Comparison of ENCODE assay signal across 12 cellular contexts in the genomic region with DNA sequence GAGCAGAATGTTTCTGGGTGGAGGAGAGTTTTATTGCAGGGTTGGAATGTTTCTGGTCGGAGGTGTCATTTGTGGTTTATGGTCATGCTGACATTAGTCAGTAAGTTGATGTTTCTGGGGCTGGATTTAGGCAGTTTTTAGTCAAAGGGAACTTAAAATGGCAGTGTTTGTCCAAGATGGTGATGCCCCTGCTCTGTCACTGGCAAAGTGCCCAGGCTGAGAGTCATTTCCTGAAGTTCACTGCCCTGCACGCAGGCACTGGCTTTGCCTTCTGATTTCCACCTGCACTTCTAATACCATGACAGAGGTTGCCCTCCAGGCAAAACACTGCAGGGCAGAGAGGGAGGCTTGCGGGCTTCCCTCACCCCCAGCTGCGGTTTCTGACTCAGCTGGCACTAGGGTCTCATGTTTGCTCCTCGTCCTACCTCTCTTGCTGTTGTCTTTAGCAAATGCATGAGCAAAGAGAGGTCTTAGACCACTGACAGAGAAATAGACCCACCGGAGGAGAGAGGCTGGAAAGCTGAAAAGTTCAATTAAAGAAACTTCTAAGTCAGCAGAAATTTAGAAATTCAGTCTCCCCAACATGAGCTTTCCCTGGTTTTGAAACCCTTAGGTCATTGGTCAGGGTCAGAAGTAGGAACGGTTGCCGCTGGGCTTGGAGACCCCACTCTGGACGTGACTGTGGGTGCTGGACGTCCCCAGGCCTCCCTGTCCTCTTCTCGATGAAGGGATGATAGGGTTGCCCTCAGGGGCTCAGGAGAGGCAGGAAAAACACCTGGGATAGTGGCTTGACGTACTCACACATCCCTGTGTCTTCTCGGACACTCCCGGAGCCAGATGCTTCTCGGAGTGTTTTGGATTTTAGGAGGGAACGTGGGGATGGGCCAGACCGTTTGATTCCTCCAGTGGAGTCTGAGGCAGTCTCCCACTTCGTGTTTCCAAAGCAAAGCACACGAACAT. TPM values are rescaled to one million over a fixed set of nuclear protein-coding genes. Genes with fewer than 3 reads are reported as not detected.
DNase-seq lines count a peak whose midpoint lies in the region; ATAC-seq and TF ChIP-seq lines count a peak whose summit lies in the region.
"Had no signal": no experiment of that assay in that cellular context is flagged by ENCODE, and none has a peak within 500 bp of the region (broad histone marks: within the 10 kb centered on the region; RNA-seq: fewer than 3 reads in every experiment).

No MANE protein-coding gene starts in this region.

- H3K9me3 ChIP-seq in DND-41 (ENCODE audit: insufficient read depth, low read length, severe bottlenecking) = no peaks in the 10 kb centered on the region
- H3K9me3 ChIP-seq: HAP-1, pancreas had no signal

- H3K36me3 Mint-ChIP-seq in type B pancreatic cell = no peaks in the 10 kb centered on the region

- peaks cover 37% of the 10 kb centered on the region for H3K27me3 Mint-ChIP-seq in type B pancreatic cell

- TF ChIP-seq CTCF in DND-41 (IDR thresholded peaks at IDR 0.05; ENCODE audit: borderline replicate concordance, extremely low read depth, low read length, poor library complexity, severe bottlenecking) = no peak
- TF ChIP-seq CTCF in omental fat pad (IDR thresholded peaks at IDR 0.05) = no peak
- no peak for TF ChIP-seq CTCF in type B pancreatic cell (conservative IDR thresholded peaks at IDR 0.05)

- H4K20me1 ChIP-seq in DND-41 (ENCODE audit: insufficient read depth, low read length) = 0 out of 2 replicates have a peak, but pooled peaks cover 7% of the 10 kb centered on the region

- 0 out of 2 replicates have a peak, but pooled peaks cover 3% of the 10 kb centered on the region for H3K4me1 ChIP-seq in DND-41 (ENCODE audit: insufficient read depth, low read length)
- H3K4me1 ChIP-seq: HAP-1, pancreas had no signal

- no peak overlapping the region for H3K4me3 ChIP-seq in DND-41 (ENCODE audit: low read depth in 1 of 2, low read length in 2 of 2)
- H3K4me3 ChIP-seq: HAP-1, pancreas had no signal

- no peak overlapping the region for H3K4me2 ChIP-seq in DND-41 (ENCODE audit: insufficient read depth, low read length)
- H3K4me2 ChIP-seq: KMS-11 had no signal

- H3K27ac ChIP-seq in DND-41 (ENCODE audit: low read length) = no peak overlapping the region
- H3K27ac ChIP-seq: KMS-11, pancreas had no signal

- no peaks in the 10 kb centered on the region for H3K36me3 ChIP-seq in DND-41 (ENCODE audit: insufficient read depth, low read length)
- H3K36me3 ChIP-seq: HAP-1, pancreas had no signal

- H3K9ac ChIP-seq in DND-41 (ENCODE audit: low read depth, low read length) = no peak overlapping the region
- H3K9ac ChIP-seq: KMS-11 had no signal

- H2AFZ ChIP-seq in DND-41 (ENCODE audit: low read depth, low read length) = no peak overlapping the region

- no peaks in the 10 kb centered on the region for H3K79me2 ChIP-seq in DND-41 (ENCODE audit: insufficient read depth, low read length)

- H3K9me3 Mint-ChIP-seq in type B pancreatic cell = no peaks in the 10 kb centered on the region

- in situ Hi-C loops in KBM-7 (cut with MboI; ENCODE audit: low pct_unique_long_range_greater_than_20kb, low sequenced_read_pairs) = no loop called here

- no peaks in the 10 kb centered on the region for H3K4me1 Mint-ChIP-seq in type B pancreatic cell (ENCODE audit: unreplicated experiment)

- DNase-seq in DND-41 (peak; percentile 38), KBM-7 (peak; percentile 31), astrocyte of the hippocampus (ENCODE audit: low read depth, low spot score) (peak; percentile 64), omental fat pad (ENCODE audit: low spot score) (peak; percentile 22), NCI-H524 (lab: John Stamatoyannopoulos, UW) (no peak), type B pancreatic cell (ENCODE audit: extremely low spot score, unreplicated experiment) (no peak)
- DNase-seq: T-helper 9 cell had no signal

- H3K27ac Mint-ChIP-seq in type B pancreatic cell = no peak overlapping the region

- ATAC-seq in DND-41 (ENCODE audit: insufficient read depth, low read depth) (peak; percentile 58), omental fat pad (ENCODE audit: low FRiP score) (no peak), GM18907 (IDR thresholded peaks at IDR 0.05; ENCODE audit: unreplicated experiment) (no peak), HG03469 (IDR thresholded peaks at IDR 0.05; ENCODE audit: unreplicated experiment) (no peak)
- ATAC-seq: pancreas had no signal

- no peak overlapping the region for H3K4me3 Mint-ChIP-seq in type B pancreatic cell

- H3K27me3 ChIP-seq in DND-41 (ENCODE audit: insufficient read depth, low read length, poor library complexity) = peaks cover 13% of the 10 kb centered on the region
- H3K27me3 ChIP-seq: pancreas had no signal

RNA-seq across cellular contexts. Expression of a gene that starts 26.3 kb away (rescaled TPM):
- total RNA-seq in omental fat pad = 10 to 100 TPM in 2 of 4 donors, 1 to 10 TPM in 2; 2.7 to 19.1 (median 11.7) TPM
- total RNA-seq in type B pancreatic cell (ENCODE audit: low replicate concordance) = 0.92 and 1.9 TPM in 2 replicates

Comparison
In these comparisons a context has a peak if more than half of its experiments do, and no peak if none do; other contexts are left out.
1. DNase-seq: peak in DND-41 (single experiment), KBM-7 (single experiment), astrocyte of the hippocampus (single experiment) and omental fat pad (single experiment); none in NCI-H524 (0 of 2) and type B pancreatic cell (single experiment).